Comparison of ENCODE assay signal across 16 cellular contexts in the genomic region with DNA sequence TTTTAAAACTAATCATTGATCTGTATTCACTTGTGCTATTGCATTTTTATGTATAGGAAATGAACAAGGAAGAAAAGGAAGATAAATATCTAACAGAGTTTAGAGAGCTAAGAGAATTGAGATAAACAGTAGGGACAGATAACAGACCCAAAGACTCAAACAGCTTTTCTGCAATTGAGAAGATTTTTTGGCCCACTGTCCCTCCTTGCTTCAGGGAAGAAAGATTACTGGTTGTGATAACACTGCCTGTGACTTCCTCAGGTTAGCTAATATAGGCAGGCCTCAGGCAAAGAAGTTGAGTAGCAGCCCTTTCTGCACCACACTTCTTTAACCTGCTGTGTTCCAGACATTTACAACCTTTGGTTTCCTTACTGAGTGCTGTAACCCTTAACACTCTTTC. TPM values are rescaled to one million over a fixed set of nuclear protein-coding genes. Genes with fewer than 3 reads are reported as not detected.
"Had no signal": no experiment of that assay in that cellular context is flagged by ENCODE, and none has a peak within 500 bp of the region (broad histone marks: within the 10 kb centered on the region; RNA-seq: fewer than 3 reads in every experiment).

No MANE protein-coding gene starts in this region.

- ATAC-seq: activated CD4-positive, alpha-beta T cell treated with anti-CD3 and anti-CD28 coated beads for 36 hours; effector memory CD8-positive, alpha-beta T cell; foreskin keratinocyte; left colon; lower lobe of right lung; stimulated activated naive B cell treated with anti-CD40 and anti-IgM and Interleukin-4, amounts not matched to agents 10 μg/mL and 1 μg/mL and 100 μg/mL, for 72 hours; WTC11 had no signal

- H3K4me3 ChIP-seq: ascending aorta, hepatocyte, lower lobe of right lung, spleen, thoracic aorta had no signal

- H3K27ac ChIP-seq: ascending aorta, foreskin keratinocyte, hepatocyte, lower lobe of right lung, spleen, thoracic aorta had no signal

- H3K36me3 ChIP-seq: thoracic aorta had no signal

- H3K9me3 ChIP-seq: ascending aorta, lower lobe of right lung, spleen, thoracic aorta had no signal

- H3K4me1 ChIP-seq: foreskin keratinocyte had no signal

- H3K27me3 ChIP-seq: ascending aorta, foreskin keratinocyte, hepatocyte, spleen had no signal

- DNase-seq: activated CD4-positive, alpha-beta T cell treated with anti-CD3 and anti-CD28 coated beads for 36 hours; activated CD4-positive, alpha-beta T cell treated with anti-CD3 and anti-CD28 coated beads, Interleukin-2, amount 50 U/mL, for 48 hours; activated gamma-delta T cell; effector memory CD8-positive, alpha-beta T cell; foreskin keratinocyte; left colon; lower lobe of right lung; posterior cingulate gyrus; spleen; stimulated activated naive B cell treated with anti-CD40 and anti-IgM and Interleukin-4, amounts not matched to agents 10 μg/mL and 1 μg/mL and 100 μg/mL, for 72 hours; T-helper 2 cell had no signal

- H3K4me2 ChIP-seq: hepatocyte had no signal

- H2AFZ ChIP-seq: hepatocyte had no signal

RNA-seq across cellular contexts. Expression of gene CFAP91, which starts 22.9 kb away (rescaled TPM):
- total RNA-seq: dermis microvascular lymphatic vessel endothelial cell had no signal
- polyA plus RNA-seq: hepatocyte had no signal
